27 cellular contexts compared by ENCODE assay signal in the genomic region with DNA sequence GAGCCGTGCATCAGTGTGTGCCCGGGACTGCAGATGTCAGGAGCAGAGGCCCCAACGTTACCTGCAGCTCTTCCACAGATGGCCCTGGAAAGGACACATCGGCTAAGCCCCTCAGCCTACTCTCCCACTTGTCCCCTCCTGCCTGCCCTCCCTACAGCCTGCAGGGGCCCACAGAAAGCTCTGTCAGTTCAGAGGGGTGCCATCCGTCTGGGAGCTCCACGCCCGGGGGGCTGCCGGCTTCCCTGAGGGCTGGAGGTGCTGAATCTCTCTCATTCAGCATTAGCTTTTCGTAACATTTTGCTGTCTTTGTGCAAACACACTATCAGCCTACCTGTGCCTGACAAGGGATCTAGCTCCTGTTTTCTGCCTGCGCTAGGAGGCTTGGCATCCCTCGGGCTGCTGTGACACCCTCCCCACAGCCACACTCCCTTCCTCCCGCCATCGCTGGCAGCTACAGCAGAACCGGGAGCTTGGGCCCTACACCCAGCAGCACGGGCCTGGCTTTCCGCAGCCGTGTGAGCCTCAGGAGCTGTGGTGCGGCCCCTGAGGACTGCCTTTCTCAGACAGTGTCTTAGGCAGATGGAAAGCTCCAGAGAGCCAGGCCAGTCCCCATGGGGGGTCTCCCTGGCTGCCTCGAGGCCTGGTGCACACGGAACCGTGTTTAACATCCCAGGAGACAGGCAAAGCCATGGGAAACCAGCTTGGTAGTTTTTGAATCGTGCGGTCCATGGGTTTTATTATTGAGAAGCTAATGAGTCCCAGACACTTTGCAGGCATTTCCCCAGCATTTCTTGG.
"Had no signal": no experiment of that assay in that cellular context is flagged by ENCODE, and none has a peak within 500 bp of the region (broad histone marks: within the 10 kb centered on the region; RNA-seq: fewer than 3 reads in every experiment).

No MANE protein-coding gene starts in this region.

- H3K27ac ChIP-seq: heart right ventricle, hepatocyte, left lung, parathyroid adenoma, psoas muscle, skin epidermis, stomach, testis, thyroid gland, transverse colon, upper lobe of left lung had no signal

- H3K4me3 Mint-ChIP-seq: naive thymus-derived CD4-positive, alpha-beta T cell; natural killer cell treated with Interleukin-12 subunit alpha and Interleukin-12 subunit beta and Interleukin-15 and Interleukin-18, amount 100 ng/mL, for 72 hours; stimulated activated naive B cell treated with anti-CD40 and anti-IgM and Interleukin-4, amounts not matched to agents 10 μg/mL and 1 μg/mL and 100 μg/mL, for 72 hours had no signal

- H3K9me3 ChIP-seq: left lung, mucosa of descending colon, psoas muscle, testis, thyroid gland, transverse colon, upper lobe of left lung had no signal

- H3K36me3 Mint-ChIP-seq: naive thymus-derived CD4-positive, alpha-beta T cell; stimulated activated naive B cell treated with anti-CD40 and anti-IgM and Interleukin-4, amounts not matched to agents 10 μg/mL and 1 μg/mL and 100 μg/mL, for 72 hours had no signal

- H3K4me1 ChIP-seq: heart right ventricle, left lung, parathyroid adenoma, psoas muscle, stomach, testis, transverse colon, upper lobe of left lung had no signal

- H3K4me1 Mint-ChIP-seq: naive thymus-derived CD4-positive, alpha-beta T cell; stimulated activated naive B cell treated with anti-CD40 and anti-IgM and Interleukin-4, amounts not matched to agents 10 μg/mL and 1 μg/mL and 100 μg/mL, for 72 hours had no signal

- H3K27me3 Mint-ChIP-seq: stimulated activated naive B cell treated with anti-CD40 and anti-IgM and Interleukin-4, amounts not matched to agents 10 μg/mL and 1 μg/mL and 100 μg/mL, for 72 hours had no signal

- H3K9me3 Mint-ChIP-seq: natural killer cell treated with Interleukin-12 subunit alpha and Interleukin-12 subunit beta and Interleukin-15 and Interleukin-18, amount 100 ng/mL, for 72 hours had no signal

- H3K4me3 ChIP-seq: heart right ventricle, hepatocyte, left lung, lung, mucosa of descending colon, psoas muscle, skin epidermis, stomach, testis, thyroid gland, transverse colon, upper lobe of left lung had no signal

- H2AFZ ChIP-seq: hepatocyte, parathyroid adenoma had no signal

- H3K4me2 ChIP-seq: hepatocyte had no signal

- DNase-seq: heart right ventricle; kidney; left colon; left lung; mesendoderm; midbrain; mucosa of descending colon; naive thymus-derived CD4-positive, alpha-beta T cell; nucleus accumbens; psoas muscle; right cardiac atrium; stimulated activated CD4-positive, alpha-beta T cell treated with anti-CD3 and anti-CD28 coated beads, Interleukin-12 subunit alpha, Interleukin-12 subunit beta, amount 100 ng/mL, for 4 hours; stimulated activated CD4-positive, alpha-beta T cell treated with anti-CD3 and anti-CD28 coated beads, Interleukin-15, amount 100 ng/mL, for 24 hours; stimulated activated CD4-positive, alpha-beta T cell treated with anti-CD3 and anti-CD28 coated beads, Interleukin-2, amount 100 ng/mL, for 24 hours; stimulated activated CD4-positive, alpha-beta T cell treated with anti-CD3 and anti-CD28 coated beads, Interleukin-4, amount 100 ng/mL, for 1 hour; stimulated activated naive B cell treated with anti-CD40 and anti-IgM and Interleukin-4, amounts not matched to agents 10 μg/mL and 1 μg/mL and 100 μg/mL, for 72 hours; stimulated activated naive CD8-positive, alpha-beta T cell treated with anti-CD3 and anti-CD28 coated beads, Interleukin-15, Interleukin-2, amounts not matched to agents 100 U/mL and 50 U/mL, for 24 hours; stomach; testis; transverse colon had no signal

- H3K27me3 ChIP-seq: hepatocyte, testis, thyroid gland, transverse colon, upper lobe of left lung had no signal

- H3K36me3 ChIP-seq: heart right ventricle, left lung, stomach, thyroid gland, transverse colon, upper lobe of left lung had no signal

- H3K27ac Mint-ChIP-seq: naive thymus-derived CD4-positive, alpha-beta T cell; natural killer cell treated with Interleukin-12 subunit alpha and Interleukin-12 subunit beta and Interleukin-15 and Interleukin-18, amount 100 ng/mL, for 72 hours; stimulated activated naive B cell treated with anti-CD40 and anti-IgM and Interleukin-4, amounts not matched to agents 10 μg/mL and 1 μg/mL and 100 μg/mL, for 72 hours had no signal

- H3K9ac ChIP-seq: parathyroid adenoma had no signal
